ENCODE assay signal across 9 cellular contexts in genomic region chr4:99091841-99092240, GRCh38. TPM values are rescaled to one million over a fixed set of nuclear protein-coding genes. Genes with fewer than 3 reads are reported as not detected.
"Had no signal": no experiment of that assay in that cellular context is flagged by ENCODE, and none has a peak within 500 bp of the region (broad histone marks: within the 10 kb centered on the region; RNA-seq: fewer than 3 reads in every experiment).

No MANE protein-coding gene starts in this region.

RNA-seq across cellular contexts. Expression of gene ADH4, which starts 52.3 kb away (rescaled TPM):
- total RNA-seq: activated naive CD4-positive, alpha-beta T cell treated with anti-CD3 and anti-CD28 coated beads, Interleukin-2, amount 50 U/mL, for 72 hours; activated T-cell treated with anti-CD3 and anti-CD28 coated beads, Interleukin-2, amount 50 U/mL, for 72 hours; body of pancreas; cardiac septum; cerebellum; endothelial cell of umbilical vein; occipital lobe; urinary bladder had no signal
- polyA plus RNA-seq: endothelial cell of umbilical vein, SK-N-SH had no signal
